In genomic region chr3:194384156-194384555, GRCh38 we compare ENCODE assay signal across 32 cellular contexts. TPM values are rescaled to one million over a fixed set of nuclear protein-coding genes. Genes with fewer than 3 reads are reported as not detected.
"Had no signal": no experiment of that assay in that cellular context is flagged by ENCODE, and none has a peak within 500 bp of the region (broad histone marks: within the 10 kb centered on the region; RNA-seq: fewer than 3 reads in every experiment).

No MANE protein-coding gene starts in this region.

- H3K9me3 ChIP-seq: adrenal gland, body of pancreas, gastrocnemius medialis, transverse colon had no signal

- H3K27me3 Mint-ChIP-seq: activated naive CD8-positive, alpha-beta T cell treated with anti-CD3 and anti-CD28 coated beads for 36 hours had no signal

- H3K4me1 ChIP-seq: adrenal gland, gastrocnemius medialis, transverse colon had no signal

- ATAC-seq: activated T-cell treated with anti-CD3 and anti-CD28 coated beads, Interleukin-2, amount 50 U/mL, for 4 hours; body of pancreas; gastrocnemius medialis; naive thymus-derived CD4-positive, alpha-beta T cell; sciatic nerve; SK-N-SH treated with all-trans-retinoic acid at 6 μM for 48 hours; WTC11 had no signal

- H3K36me3 ChIP-seq: adrenal gland, gastrocnemius medialis, transverse colon had no signal

- DNase-seq: activated CD4-positive, alpha-beta memory T cell treated with anti-CD3 and anti-CD28 coated beads, Interleukin-2, amount 10 ng/mL, durations not matched to agents 7 days and 5 days; activated CD4-positive, alpha-beta T cell treated with anti-CD3 and anti-CD28 coated beads for 1 hour; activated CD4-positive, alpha-beta T cell treated with anti-CD3 and anti-CD28 coated beads, Interleukin-2, amount 10 ng/mL, durations not matched to agents 7 days and 5 days; activated CD8-positive, alpha-beta memory T cell treated with anti-CD3 and anti-CD28 coated beads, Interleukin-2, amount 50 U/mL, for 48 hours; activated naive CD4-positive, alpha-beta T cell; activated naive CD8-positive, alpha-beta T cell treated with anti-CD3 and anti-CD28 coated beads for 36 hours; activated T-cell treated with anti-CD3 and anti-CD28 coated beads, Interleukin-2, amount 50 U/mL, for 4 hours; cerebellar nuclear complex; effector memory CD4-positive, alpha-beta T cell; gastrocnemius medialis; glutamatergic neuron; mammary epithelial cell; naive thymus-derived CD4-positive, alpha-beta T cell; occipital lobe; stimulated activated CD4-positive, alpha-beta T cell treated with anti-CD3 and anti-CD28 coated beads, Interleukin-4, amount 100 ng/mL, for 24 hours; T-helper 2 cell; transverse colon had no signal

- H3K27ac ChIP-seq: adrenal gland, body of pancreas, coronary artery, dorsolateral prefrontal cortex, gastrocnemius medialis, skin epidermis, transverse colon had no signal

- H3K4me3 Mint-ChIP-seq: activated CD4-positive, alpha-beta memory T cell treated with anti-CD3 and anti-CD28 coated beads, Interleukin-2, amount 10 ng/mL, durations not matched to agents 7 days and 5 days; activated CD4-positive, alpha-beta T cell treated with anti-CD3 and anti-CD28 coated beads, Interleukin-2, amount 10 ng/mL, durations not matched to agents 7 days and 5 days; activated naive CD8-positive, alpha-beta T cell treated with anti-CD3 and anti-CD28 coated beads for 36 hours; activated T-cell treated with anti-CD3 and anti-CD28 coated beads, Interleukin-2, amount 50 U/mL, for 4 hours; mesothelial cell of epicardium; naive thymus-derived CD4-positive, alpha-beta T cell; neural crest cell; stimulated activated memory B cell treated with anti-CD40 and anti-IgM and Interleukin-4, amounts not matched to agents 10 μg/mL and 1 μg/mL and 100 μg/mL, for 72 hours; WTC11 had no signal

- H3K4me1 Mint-ChIP-seq: activated CD4-positive, alpha-beta memory T cell treated with anti-CD3 and anti-CD28 coated beads, Interleukin-2, amount 10 ng/mL, durations not matched to agents 7 days and 5 days; activated CD4-positive, alpha-beta T cell treated with anti-CD3 and anti-CD28 coated beads, Interleukin-2, amount 10 ng/mL, durations not matched to agents 7 days and 5 days; activated naive CD8-positive, alpha-beta T cell treated with anti-CD3 and anti-CD28 coated beads for 36 hours; mesothelial cell of epicardium; stimulated activated memory B cell treated with anti-CD40 and anti-IgM and Interleukin-4, amounts not matched to agents 10 μg/mL and 1 μg/mL and 100 μg/mL, for 72 hours had no signal

- H3K36me3 Mint-ChIP-seq: mesothelial cell of epicardium; stimulated activated memory B cell treated with anti-CD40 and anti-IgM and Interleukin-4, amounts not matched to agents 10 μg/mL and 1 μg/mL and 100 μg/mL, for 72 hours; WTC11 had no signal

- H3K9me3 Mint-ChIP-seq: activated CD4-positive, alpha-beta memory T cell treated with anti-CD3 and anti-CD28 coated beads, Interleukin-2, amount 10 ng/mL, durations not matched to agents 7 days and 5 days; activated CD4-positive, alpha-beta T cell treated with anti-CD3 and anti-CD28 coated beads, Interleukin-2, amount 10 ng/mL, durations not matched to agents 7 days and 5 days; activated naive CD8-positive, alpha-beta T cell treated with anti-CD3 and anti-CD28 coated beads for 36 hours; activated T-cell treated with anti-CD3 and anti-CD28 coated beads, Interleukin-2, amount 50 U/mL, for 4 hours; activated T-helper 2 cell treated with anti-CD3 and anti-CD28 coated beads, Interferon-gamma antibody, Interleukin-2, Interleukin-4, amounts not matched to agents 10 μg/mL and 5 μg/mL and 100 μg/mL, durations not matched to agents 14 hours and 24 hours and 36 hours; mesothelial cell of epicardium; naive thymus-derived CD4-positive, alpha-beta T cell; neural crest cell; stimulated activated memory B cell treated with anti-CD40 and anti-IgM and Interleukin-4, amounts not matched to agents 10 μg/mL and 1 μg/mL and 100 μg/mL, for 72 hours; WTC11 had no signal

- H3K27me3 ChIP-seq: gastrocnemius medialis, transverse colon had no signal

- H3K27ac Mint-ChIP-seq: activated CD4-positive, alpha-beta memory T cell treated with anti-CD3 and anti-CD28 coated beads, Interleukin-2, amount 10 ng/mL, durations not matched to agents 7 days and 5 days; activated CD4-positive, alpha-beta T cell treated with anti-CD3 and anti-CD28 coated beads, Interleukin-2, amount 10 ng/mL, durations not matched to agents 7 days and 5 days; activated naive CD8-positive, alpha-beta T cell treated with anti-CD3 and anti-CD28 coated beads for 36 hours; activated T-helper 2 cell treated with anti-CD3 and anti-CD28 coated beads, Interferon-gamma antibody, Interleukin-2, Interleukin-4, amounts not matched to agents 10 μg/mL and 5 μg/mL and 100 μg/mL, durations not matched to agents 14 hours and 24 hours and 36 hours; mesothelial cell of epicardium; naive thymus-derived CD4-positive, alpha-beta T cell; stimulated activated memory B cell treated with anti-CD40 and anti-IgM and Interleukin-4, amounts not matched to agents 10 μg/mL and 1 μg/mL and 100 μg/mL, for 72 hours; WTC11 had no signal

- H3K4me3 ChIP-seq: adrenal gland, body of pancreas, coronary artery, dorsolateral prefrontal cortex, gastrocnemius medialis, skin epidermis, transverse colon had no signal

RNA-seq across cellular contexts. Expression of gene LRRC15, which starts 14.6 kb away (rescaled TPM):
- total RNA-seq: activated CD4-positive, alpha-beta memory T cell treated with anti-CD3 and anti-CD28 coated beads, Interleukin-2, amount 10 ng/mL, durations not matched to agents 7 days and 5 days; activated CD4-positive, alpha-beta T cell treated with anti-CD3 and anti-CD28 coated beads, Interleukin-2, amount 10 ng/mL, durations not matched to agents 7 days and 5 days; activated naive CD8-positive, alpha-beta T cell treated with anti-CD3 and anti-CD28 coated beads for 36 hours; activated T-cell treated with anti-CD3 and anti-CD28 coated beads, Interleukin-2, amount 50 U/mL, for 4 hours; activated T-helper 2 cell treated with anti-CD3 and anti-CD28 coated beads, Interferon-gamma antibody, Interleukin-2, Interleukin-4, amounts not matched to agents 10 μg/mL and 5 μg/mL and 100 μg/mL, durations not matched to agents 14 hours and 24 hours and 36 hours; epithelial cell of proximal tubule; mesothelial cell of epicardium; naive thymus-derived CD4-positive, alpha-beta T cell; neural crest cell; occipital lobe; temporal lobe had no signal

RNA-seq across cellular contexts. Expression of gene GP5, which starts 14.9 kb away (rescaled TPM):
- total RNA-seq: body of pancreas, epithelial cell of proximal tubule, neural crest cell, occipital lobe, transverse colon had no signal

RNA-seq across cellular contexts. Expression of gene CPN2, which starts 33.0 kb away (rescaled TPM):
- total RNA-seq: activated CD4-positive, alpha-beta memory T cell treated with anti-CD3 and anti-CD28 coated beads, Interleukin-2, amount 10 ng/mL, durations not matched to agents 7 days and 5 days; activated CD4-positive, alpha-beta T cell treated with anti-CD3 and anti-CD28 coated beads, Interleukin-2, amount 10 ng/mL, durations not matched to agents 7 days and 5 days; activated naive CD8-positive, alpha-beta T cell treated with anti-CD3 and anti-CD28 coated beads for 36 hours; activated T-helper 2 cell treated with anti-CD3 and anti-CD28 coated beads, Interferon-gamma antibody, Interleukin-2, Interleukin-4, amounts not matched to agents 10 μg/mL and 5 μg/mL and 100 μg/mL, durations not matched to agents 14 hours and 24 hours and 36 hours; aorta; body of pancreas; dorsolateral prefrontal cortex; epithelial cell of proximal tubule; mammary epithelial cell; mesothelial cell of epicardium; naive thymus-derived CD4-positive, alpha-beta T cell; neural crest cell; occipital lobe; sciatic nerve; temporal lobe had no signal
